30 cellular contexts compared by ENCODE assay signal in the genomic region with DNA sequence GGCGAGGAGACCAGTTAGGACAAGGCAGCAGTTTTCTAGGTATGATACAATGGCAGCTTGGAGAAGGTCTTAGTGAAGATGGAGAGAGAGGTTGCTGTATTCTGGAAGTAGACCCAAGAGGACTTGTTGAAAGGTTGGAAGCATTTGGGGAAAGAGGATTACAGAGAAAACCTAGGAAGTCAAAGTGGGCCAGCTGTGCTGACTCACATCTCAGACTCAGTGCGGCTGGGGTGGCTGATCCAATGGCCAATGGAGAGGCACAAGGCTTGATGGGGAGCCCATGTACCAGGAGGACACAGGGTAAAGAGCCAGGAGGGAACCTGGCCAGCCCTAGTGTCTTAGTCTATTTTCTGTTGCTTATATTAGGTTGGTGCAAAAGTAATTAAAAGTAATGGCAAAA.
"Had no signal": no experiment of that assay in that cellular context is flagged by ENCODE, and none has a peak within 500 bp of the region (broad histone marks: within the 10 kb centered on the region; RNA-seq: fewer than 3 reads in every experiment).

No MANE protein-coding gene starts in this region.

- H3K4me1 Mint-ChIP-seq: activated B cell treated with CpG ODN at 0.5 μM for 24 hours; activated CD8-positive, alpha-beta memory T cell treated with anti-CD3 and anti-CD28 coated beads, Interleukin-2, amount 10 ng/mL, durations not matched to agents 7 days and 5 days; activated naive CD4-positive, alpha-beta T cell treated with anti-CD3 and anti-CD28 coated beads, Interleukin-2, amount 50 U/mL, for 24 hours; activated naive CD8-positive, alpha-beta T cell treated with anti-CD3 and anti-CD28 coated beads for 36 hours; activated naive CD8-positive, alpha-beta T cell treated with anti-CD3 and anti-CD28 coated beads, Interleukin-2, amount 50 U/mL, for 24 hours; T-helper 17 cell had no signal

- H3K4me3 Mint-ChIP-seq: activated B cell treated with CpG ODN at 0.5 μM for 24 hours; activated CD8-positive, alpha-beta memory T cell treated with anti-CD3 and anti-CD28 coated beads, Interleukin-2, amount 10 ng/mL, durations not matched to agents 7 days and 5 days; activated CD8-positive, alpha-beta T cell treated with anti-CD3 and anti-CD28 coated beads for 36 hours; activated naive CD4-positive, alpha-beta T cell treated with anti-CD3 and anti-CD28 coated beads for 36 hours; activated naive CD4-positive, alpha-beta T cell treated with anti-CD3 and anti-CD28 coated beads, Interleukin-2, amount 50 U/mL, for 24 hours; activated naive CD8-positive, alpha-beta T cell treated with anti-CD3 and anti-CD28 coated beads for 36 hours; activated naive CD8-positive, alpha-beta T cell treated with anti-CD3 and anti-CD28 coated beads, Interleukin-2, amount 50 U/mL, for 24 hours; activated T-helper 1 cell treated with anti-CD3 and anti-CD28 coated beads, Interleukin-12 subunit alpha, Interleukin-12 subunit beta, Interleukin-2, Interleukin-4 antibody, amounts not matched to agents 30 ng/mL and 10 ng/mL and 1 ng/mL, durations not matched to agents 14 hours and 24 hours and 36 hours; T-helper 17 cell; T-helper 2 cell treated with Interferon-gamma antibody and Interleukin-4, amounts not matched to agents 5 μg/mL and 100 μg/mL, for 36 hours had no signal

- H3K4me3 ChIP-seq: adrenal gland, body of pancreas had no signal

- H3K27ac ChIP-seq: adrenal gland, body of pancreas, WERI-Rb-1 had no signal

- H3K27ac Mint-ChIP-seq: activated B cell treated with CpG ODN at 0.5 μM for 24 hours; activated CD8-positive, alpha-beta memory T cell treated with anti-CD3 and anti-CD28 coated beads, Interleukin-2, amount 10 ng/mL, durations not matched to agents 7 days and 5 days; activated CD8-positive, alpha-beta T cell treated with anti-CD3 and anti-CD28 coated beads for 36 hours; activated naive CD4-positive, alpha-beta T cell treated with anti-CD3 and anti-CD28 coated beads for 36 hours; activated naive CD4-positive, alpha-beta T cell treated with anti-CD3 and anti-CD28 coated beads, Interleukin-2, amount 50 U/mL, for 24 hours; activated naive CD8-positive, alpha-beta T cell treated with anti-CD3 and anti-CD28 coated beads for 36 hours; activated naive CD8-positive, alpha-beta T cell treated with anti-CD3 and anti-CD28 coated beads, Interleukin-2, amount 50 U/mL, for 24 hours; activated T-helper 1 cell treated with anti-CD3 and anti-CD28 coated beads, Interleukin-12 subunit alpha, Interleukin-12 subunit beta, Interleukin-2, Interleukin-4 antibody, amounts not matched to agents 30 ng/mL and 10 ng/mL and 1 ng/mL, durations not matched to agents 14 hours and 24 hours and 36 hours; activated T-helper 2 cell treated with anti-CD3 and anti-CD28 coated beads, Interferon-gamma antibody, Interleukin-2, Interleukin-4, amounts not matched to agents 10 μg/mL and 5 μg/mL and 100 μg/mL, durations not matched to agents 14 hours and 24 hours and 36 hours; T-helper 17 cell; T-helper 2 cell treated with Interferon-gamma antibody and Interleukin-4, amounts not matched to agents 5 μg/mL and 100 μg/mL, for 36 hours had no signal

- DNase-seq: activated B cell treated with CpG ODN at 0.5 μM for 24 hours; activated CD4-positive, alpha-beta T cell treated with anti-CD3 and anti-CD28 coated beads for 48 hours; activated CD4-positive, alpha-beta T cell treated with anti-CD3 and anti-CD28 coated beads, Interleukin-2, amount 50 U/mL, for 1 hour; activated CD4-positive, alpha-beta T cell treated with anti-CD3 and anti-CD28 coated beads, Interleukin-2, amount 50 U/mL, for 48 hours; activated CD8-positive, alpha-beta memory T cell treated with anti-CD3 and anti-CD28 coated beads, Interleukin-2, amount 10 ng/mL, durations not matched to agents 7 days and 5 days; activated CD8-positive, alpha-beta memory T cell treated with anti-CD3 and anti-CD28 coated beads, Interleukin-2, amount 50 U/mL, for 4 hours; activated CD8-positive, alpha-beta T cell treated with anti-CD3 and anti-CD28 coated beads for 36 hours; activated effector memory CD4-positive, alpha-beta T cell treated with anti-CD3 and anti-CD28 coated beads, Interleukin-2, amount 50 U/mL, for 16 hours; activated naive CD4-positive, alpha-beta T cell treated with anti-CD3 and anti-CD28 coated beads for 36 hours; activated naive CD8-positive, alpha-beta T cell treated with anti-CD3 and anti-CD28 coated beads for 36 hours; activated naive CD8-positive, alpha-beta T cell treated with anti-CD3 and anti-CD28 coated beads, Interleukin-2, amount 50 U/mL, for 24 hours; activated T-cell treated with anti-CD3 and anti-CD28 coated beads, Interleukin-2, amount 50 U/mL, for 1 hour; activated T-cell treated with anti-CD3 and anti-CD28 coated beads, Interleukin-2, amount 50 U/mL, for 48 hours; adrenal gland; amygdala; aorta; body of pancreas; caudate nucleus; effector CD8-positive, alpha-beta T cell; foreskin fibroblast; T-helper 1 cell; T-helper 17 cell; T1000; WERI-Rb-1 had no signal

- ATAC-seq: activated CD4-positive, CD25-positive, alpha-beta regulatory T cell treated with anti-CD3 and anti-CD28 coated beads, Interleukin-2, amount 50 U/mL, for 24 hours; activated CD8-positive, alpha-beta memory T cell treated with anti-CD3 and anti-CD28 coated beads, Interleukin-2, amount 10 ng/mL, durations not matched to agents 7 days and 5 days; activated CD8-positive, alpha-beta T cell treated with anti-CD3 and anti-CD28 coated beads for 36 hours; activated naive CD8-positive, alpha-beta T cell treated with anti-CD3 and anti-CD28 coated beads, Interleukin-2, amount 50 U/mL, for 24 hours; body of pancreas; esophagus mucosa; T-helper 17 cell had no signal

- H3K27me3 Mint-ChIP-seq: activated B cell treated with CpG ODN at 0.5 μM for 24 hours; activated CD8-positive, alpha-beta memory T cell treated with anti-CD3 and anti-CD28 coated beads, Interleukin-2, amount 10 ng/mL, durations not matched to agents 7 days and 5 days; activated CD8-positive, alpha-beta T cell treated with anti-CD3 and anti-CD28 coated beads for 36 hours; activated naive CD4-positive, alpha-beta T cell treated with anti-CD3 and anti-CD28 coated beads, Interleukin-2, amount 50 U/mL, for 24 hours; activated naive CD8-positive, alpha-beta T cell treated with anti-CD3 and anti-CD28 coated beads for 36 hours; activated naive CD8-positive, alpha-beta T cell treated with anti-CD3 and anti-CD28 coated beads, Interleukin-2, amount 50 U/mL, for 24 hours; T-helper 17 cell had no signal

- H3K36me3 Mint-ChIP-seq: activated CD8-positive, alpha-beta memory T cell treated with anti-CD3 and anti-CD28 coated beads, Interleukin-2, amount 10 ng/mL, durations not matched to agents 7 days and 5 days; activated naive CD4-positive, alpha-beta T cell treated with anti-CD3 and anti-CD28 coated beads, Interleukin-2, amount 50 U/mL, for 24 hours; activated naive CD8-positive, alpha-beta T cell treated with anti-CD3 and anti-CD28 coated beads for 36 hours had no signal
